In genomic region chr18:78672862-78673446, GRCh38 we compare ENCODE assay signal across 10 cellular contexts.
"Had no signal": no experiment of that assay in that cellular context is flagged by ENCODE, and none has a peak within 500 bp of the region (broad histone marks: within the 10 kb centered on the region; RNA-seq: fewer than 3 reads in every experiment).

No MANE protein-coding gene starts in this region.

- H3K27ac ChIP-seq: cardiac muscle cell, dorsolateral prefrontal cortex, lower lobe of right lung, prostate gland, right atrium auricular region had no signal

- ATAC-seq: left cardiac atrium, lower lobe of right lung had no signal

- H3K4me3 ChIP-seq: cardiac muscle cell, dorsolateral prefrontal cortex, lower lobe of right lung, prostate gland, right atrium auricular region had no signal

- H3K27me3 ChIP-seq: cardiac muscle cell, dorsolateral prefrontal cortex, right atrium auricular region had no signal

- H3K9me3 ChIP-seq: lower lobe of right lung, prostate gland, right atrium auricular region had no signal

- DNase-seq: activated CD4-positive, alpha-beta T cell treated with anti-CD3 and anti-CD28 coated beads, Interleukin-2, amount 50 U/mL, for 48 hours; dorsolateral prefrontal cortex; foreskin fibroblast; left cardiac atrium; lower lobe of right lung; midbrain; trophoblast cell had no signal

- H3K4me1 ChIP-seq: lower lobe of right lung, prostate gland, right atrium auricular region had no signal

- H3K36me3 ChIP-seq: cardiac muscle cell, lower lobe of right lung, prostate gland, right atrium auricular region had no signal
